ENCODE assay signal across 33 cellular contexts in the genomic region with DNA sequence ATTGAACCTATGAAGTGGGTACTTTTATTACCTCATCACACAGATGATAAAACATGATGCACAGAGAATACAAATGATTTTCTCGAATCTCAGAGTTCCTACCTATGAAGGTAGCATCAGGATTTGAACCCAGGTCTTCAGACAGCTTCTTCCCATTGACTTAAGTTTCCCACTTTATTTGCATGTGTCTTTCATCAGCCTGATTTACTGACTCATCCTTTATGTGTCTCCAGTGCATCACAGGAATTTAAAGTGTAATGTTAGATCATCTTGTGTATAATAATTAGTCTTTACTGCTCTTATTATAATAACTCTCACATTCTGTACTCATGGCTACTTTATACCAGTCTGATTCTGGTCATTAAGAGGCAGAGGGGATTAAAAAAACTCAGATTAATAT.
"Had no signal": no experiment of that assay in that cellular context is flagged by ENCODE, and none has a peak within 500 bp of the region (broad histone marks: within the 10 kb centered on the region; RNA-seq: fewer than 3 reads in every experiment).

No MANE protein-coding gene starts in this region.

- H3K4me1 ChIP-seq: adrenal gland, body of pancreas, breast epithelium had no signal

- H3K4me3 ChIP-seq: adrenal gland, body of pancreas, breast epithelium had no signal

- H3K27me3 ChIP-seq: adrenal gland, body of pancreas, brain microvascular endothelial cell, breast epithelium had no signal

- ATAC-seq: activated CD8-positive, alpha-beta T cell treated with anti-CD3 and anti-CD28 coated beads for 36 hours; activated naive CD4-positive, alpha-beta T cell treated with anti-CD3 and anti-CD28 coated beads, Interleukin-2, amount 50 U/mL, for 72 hours; activated T-cell treated with anti-CD3 and anti-CD28 coated beads, Interleukin-2, amount 50 U/mL, for 4 hours; activated T-cell treated with anti-CD3 and anti-CD28 coated beads, Interleukin-2, amount 50 U/mL, for 72 hours; activated T-helper 17 cell treated with anti-CD3 and anti-CD28 coated beads, Interleukin-2, amount 50 U/mL, for 72 hours; body of pancreas had no signal

- H3K36me3 ChIP-seq: adrenal gland, brain microvascular endothelial cell, breast epithelium had no signal

- DNase-seq: activated B cell treated with CpG ODN at 0.5 μM for 24 hours; activated CD4-positive, alpha-beta memory T cell treated with anti-CD3 and anti-CD28 coated beads for 36 hours; activated CD4-positive, alpha-beta T cell treated with anti-CD3 and anti-CD28 coated beads for 4 hours; activated CD4-positive, alpha-beta T cell treated with anti-CD3 and anti-CD28 coated beads, Interleukin-2, amount 10 ng/mL, durations not matched to agents 24 days and 14 days; activated CD4-positive, alpha-beta T cell treated with anti-CD3 and anti-CD28 coated beads, Interleukin-2, amount 50 U/mL, for 1 hour; activated CD4-positive, alpha-beta T cell treated with anti-CD3 and anti-CD28 coated beads, Interleukin-2, amount 50 U/mL, for 4 hours; activated CD4-positive, CD25-positive, alpha-beta regulatory T cell treated with anti-CD3 and anti-CD28 coated beads, Interleukin-2, amount 50 U/mL, for 72 hours; activated CD8-positive, alpha-beta memory T cell treated with anti-CD3 and anti-CD28 coated beads, Interleukin-2, amount 50 U/mL, for 4 hours; activated CD8-positive, alpha-beta T cell treated with anti-CD3 and anti-CD28 coated beads for 36 hours; activated effector memory CD4-positive, alpha-beta T cell treated with anti-CD3 and anti-CD28 coated beads, Interleukin-2, amount 50 U/mL, for 16 hours; activated gamma-delta T cell treated with Interleukin-2 at 50 U/mL for 16 hours; activated naive CD4-positive, alpha-beta T cell; activated naive CD4-positive, alpha-beta T cell treated with anti-CD3 and anti-CD28 coated beads for 36 hours; activated naive CD4-positive, alpha-beta T cell treated with anti-CD3 and anti-CD28 coated beads, Interleukin-2, amount 50 U/mL, for 16 hours; activated naive CD8-positive, alpha-beta T cell treated with anti-CD3 and anti-CD28 coated beads for 36 hours; activated T-cell treated with anti-CD3 and anti-CD28 coated beads for 4 hours; activated T-cell treated with anti-CD3 and anti-CD28 coated beads, Interleukin-2, amount 50 U/mL, for 1 hour; activated T-cell treated with anti-CD3 and anti-CD28 coated beads, Interleukin-2, amount 50 U/mL, for 4 hours; activated T-cell treated with anti-CD3 and anti-CD28 coated beads, Interleukin-2, amount 50 U/mL, for 72 hours; adrenal gland; amniotic stem cell; aorta; body of pancreas; brain microvascular endothelial cell; central memory CD4-positive, alpha-beta T cell; T-helper 1 cell; T-helper 2 cell; T-helper 9 cell had no signal

- FAIRE-seq: astrocyte had no signal

- H3K9me3 ChIP-seq: adrenal gland had no signal

- H3K27ac ChIP-seq: adrenal gland, body of pancreas, brain microvascular endothelial cell, breast epithelium, VCaP had no signal
